ENCODE assay signal across 29 cellular contexts in genomic region chr1:155741908-155742307, GRCh38.
"Had no signal": no experiment of that assay in that cellular context is flagged by ENCODE, and none has a peak within 500 bp of the region (broad histone marks: within the 10 kb centered on the region; RNA-seq: fewer than 3 reads in every experiment).

No MANE protein-coding gene starts in this region.

- H3K36me3 ChIP-seq: breast epithelium had no signal

- DNase-seq: activated CD4-positive, alpha-beta memory T cell treated with anti-CD3 and anti-CD28 coated beads, Interleukin-2, amount 10 ng/mL, durations not matched to agents 7 days and 5 days; activated CD4-positive, alpha-beta T cell treated with anti-CD3 and anti-CD28 coated beads for 1 hour; activated CD4-positive, alpha-beta T cell treated with anti-CD3 and anti-CD28 coated beads for 36 hours; activated CD4-positive, alpha-beta T cell treated with anti-CD3 and anti-CD28 coated beads for 48 hours; activated CD4-positive, alpha-beta T cell treated with anti-CD3 and anti-CD28 coated beads, Interleukin-2, amount 10 ng/mL, durations not matched to agents 7 days and 5 days; activated CD4-positive, alpha-beta T cell treated with anti-CD3 and anti-CD28 coated beads, Interleukin-2, amount 50 U/mL, for 48 hours; activated CD4-positive, CD25-positive, alpha-beta regulatory T cell; activated CD8-positive, alpha-beta memory T cell treated with anti-CD3 and anti-CD28 coated beads for 24 hours; activated CD8-positive, alpha-beta memory T cell treated with anti-CD3 and anti-CD28 coated beads, Interleukin-2, amount 10 ng/mL, durations not matched to agents 7 days and 5 days; activated CD8-positive, alpha-beta T cell treated with anti-CD3 and anti-CD28 coated beads, Interleukin-2, amount 10 ng/mL, durations not matched to agents 7 days and 5 days; activated effector memory CD4-positive, alpha-beta T cell treated with Interleukin-2 at 50 U/mL for 16 hours; activated gamma-delta T cell; activated naive CD4-positive, alpha-beta T cell treated with anti-CD3 and anti-CD28 coated beads, Interleukin-2, amount 10 ng/mL, durations not matched to agents 7 days and 5 days; activated naive CD4-positive, alpha-beta T cell treated with Interleukin-2 at 50 U/mL for 16 hours; activated T-cell treated with anti-CD3 and anti-CD28 coated beads, Interleukin-2, amount 50 U/mL, for 24 hours; activated T-cell treated with anti-CD3 and anti-CD28 coated beads, Interleukin-2, amount 50 U/mL, for 48 hours; amniotic stem cell; body of pancreas; brain microvascular endothelial cell; central memory CD4-positive, alpha-beta T cell; T-helper 1 cell; T-helper 2 cell; T-helper 9 cell had no signal

- FAIRE-seq: astrocyte, TTC549 had no signal

- ATAC-seq: activated CD4-positive, alpha-beta T cell treated with anti-CD3 and anti-CD28 coated beads for 36 hours; activated CD4-positive, CD25-positive, alpha-beta regulatory T cell treated with anti-CD3 and anti-CD28 coated beads, Interleukin-2, amount 50 U/mL, for 24 hours; activated CD8-positive, alpha-beta memory T cell treated with anti-CD3 and anti-CD28 coated beads, Interleukin-2, amount 10 ng/mL, durations not matched to agents 7 days and 5 days; activated CD8-positive, alpha-beta T cell treated with anti-CD3 and anti-CD28 coated beads, Interleukin-2, amount 10 ng/mL, durations not matched to agents 7 days and 5 days; body of pancreas had no signal

- H3K27ac ChIP-seq: adrenal gland, body of pancreas, brain microvascular endothelial cell, breast epithelium, VCaP had no signal

- H3K4me3 ChIP-seq: adrenal gland, body of pancreas, breast epithelium had no signal

- H3K27me3 ChIP-seq: adrenal gland, body of pancreas, brain microvascular endothelial cell, breast epithelium had no signal

- H3K9me3 ChIP-seq: adrenal gland, body of pancreas, breast epithelium had no signal
